Comparison of ENCODE assay signal across 18 cellular contexts in genomic region chr7:50693475-50693874, GRCh38.
"Had no signal": no experiment of that assay in that cellular context is flagged by ENCODE, and none has a peak within 500 bp of the region (broad histone marks: within the 10 kb centered on the region; RNA-seq: fewer than 3 reads in every experiment).

No MANE protein-coding gene starts in this region.

- H3K4me1 ChIP-seq: SJCRH30, uterus had no signal

- H3K27me3 Mint-ChIP-seq: activated T-helper 17 cell treated with anti-CD3 and anti-CD28 coated beads, Interleukin-2, amount 50 U/mL, for 72 hours; naive thymus-derived CD8-positive, alpha-beta T cell had no signal

- H3K4me1 Mint-ChIP-seq: activated naive CD8-positive, alpha-beta T cell treated with anti-CD3 and anti-CD28 coated beads, Interleukin-2, amount 50 U/mL, for 24 hours; activated T-helper 17 cell treated with anti-CD3 and anti-CD28 coated beads, Interleukin-2, amount 50 U/mL, for 72 hours had no signal

- H3K27ac Mint-ChIP-seq: activated naive CD8-positive, alpha-beta T cell treated with anti-CD3 and anti-CD28 coated beads, Interleukin-2, amount 50 U/mL, for 24 hours; activated T-helper 17 cell treated with anti-CD3 and anti-CD28 coated beads, Interleukin-2, amount 50 U/mL, for 72 hours; naive thymus-derived CD8-positive, alpha-beta T cell; stimulated activated effector memory CD8-positive, alpha-beta T cell treated with anti-CD3 and anti-CD28 coated beads, Interleukin-12 subunit alpha, Interleukin-12 subunit beta, amount 100 ng/mL, for 72 hours had no signal

- H3K9me3 Mint-ChIP-seq: activated naive CD8-positive, alpha-beta T cell treated with anti-CD3 and anti-CD28 coated beads, Interleukin-2, amount 50 U/mL, for 24 hours; activated T-helper 17 cell treated with anti-CD3 and anti-CD28 coated beads, Interleukin-2, amount 50 U/mL, for 72 hours; naive thymus-derived CD8-positive, alpha-beta T cell; stimulated activated effector memory CD8-positive, alpha-beta T cell treated with anti-CD3 and anti-CD28 coated beads, Interleukin-12 subunit alpha, Interleukin-12 subunit beta, amount 100 ng/mL, for 72 hours had no signal

- H3K4me3 ChIP-seq: ascending aorta, mucosa of descending colon, SJCRH30, tibial artery, uterus had no signal

- H3K27ac ChIP-seq: ascending aorta, SJCRH30, tibial artery, uterus had no signal

- H3K36me3 ChIP-seq: SJCRH30, uterus had no signal

- H3K4me3 Mint-ChIP-seq: activated naive CD8-positive, alpha-beta T cell treated with anti-CD3 and anti-CD28 coated beads, Interleukin-2, amount 50 U/mL, for 24 hours; activated T-helper 17 cell treated with anti-CD3 and anti-CD28 coated beads, Interleukin-2, amount 50 U/mL, for 72 hours; naive thymus-derived CD8-positive, alpha-beta T cell; stimulated activated effector memory CD8-positive, alpha-beta T cell treated with anti-CD3 and anti-CD28 coated beads, Interleukin-12 subunit alpha, Interleukin-12 subunit beta, amount 100 ng/mL, for 72 hours had no signal

- ATAC-seq: activated naive CD8-positive, alpha-beta T cell treated with anti-CD3 and anti-CD28 coated beads, Interleukin-2, amount 50 U/mL, for 24 hours; activated T-helper 17 cell treated with anti-CD3 and anti-CD28 coated beads, Interleukin-2, amount 50 U/mL, for 72 hours; left lobe of liver; mucosa of descending colon; naive thymus-derived CD8-positive, alpha-beta T cell; sciatic nerve; stimulated activated effector memory CD8-positive, alpha-beta T cell treated with anti-CD3 and anti-CD28 coated beads, Interleukin-12 subunit alpha, Interleukin-12 subunit beta, amount 100 ng/mL, for 72 hours had no signal

- H3K9me3 ChIP-seq: ascending aorta, mucosa of descending colon, SJCRH30, tibial artery, uterus had no signal

- DNase-seq: activated CD4-positive, alpha-beta T cell treated with anti-CD3 and anti-CD28 coated beads, Interleukin-2, amount 50 U/mL, for 1 hour; activated naive CD4-positive, alpha-beta T cell treated with Interleukin-2 at 50 U/mL for 16 hours; activated naive CD8-positive, alpha-beta T cell treated with anti-CD3 and anti-CD28 coated beads, Interleukin-2, amount 50 U/mL, for 24 hours; activated T-cell treated with anti-CD3 and anti-CD28 coated beads for 4 hours; caudate nucleus; mucosa of descending colon; naive thymus-derived CD8-positive, alpha-beta T cell; SJCRH30; stimulated activated CD4-positive, alpha-beta T cell treated with anti-CD3 and anti-CD28 coated beads, Interleukin-12 subunit alpha, Interleukin-12 subunit beta, amount 100 ng/mL, for 4 hours; stimulated activated CD4-positive, alpha-beta T cell treated with anti-CD3 and anti-CD28 coated beads, Interleukin-2, amount 100 ng/mL, for 24 hours; T-helper 2 cell; tibial artery; uterus had no signal

- H3K27me3 ChIP-seq: ascending aorta, SJCRH30, tibial artery, uterus had no signal

- H3K36me3 Mint-ChIP-seq: stimulated activated effector memory CD8-positive, alpha-beta T cell treated with anti-CD3 and anti-CD28 coated beads, Interleukin-12 subunit alpha, Interleukin-12 subunit beta, amount 100 ng/mL, for 72 hours had no signal
